16 cellular contexts compared by ENCODE assay signal in the genomic region with DNA sequence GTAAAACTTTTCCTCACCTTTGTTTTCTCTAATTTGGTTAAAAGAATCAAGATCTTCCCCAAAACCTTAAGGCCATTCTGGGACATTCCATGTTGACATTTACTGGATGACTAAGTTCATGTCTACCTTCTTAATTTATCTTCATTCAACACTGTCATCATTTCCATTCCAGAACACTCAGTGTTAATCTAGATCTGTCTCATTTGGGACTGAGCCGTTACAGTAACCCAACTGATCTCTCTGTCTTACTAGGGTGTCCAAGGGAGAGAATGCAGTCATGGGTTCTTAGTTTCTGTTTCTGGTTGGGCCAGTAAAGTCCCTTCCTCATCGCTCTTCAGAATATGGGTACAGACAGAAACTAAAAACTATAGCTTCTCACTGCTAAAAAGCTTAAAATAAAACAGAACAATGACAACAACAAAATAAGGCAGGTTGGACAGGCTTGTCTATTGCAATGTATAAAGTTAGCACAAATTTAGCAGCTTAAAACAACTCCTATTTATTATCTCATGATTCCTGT.
A peak's percentile ranks its signal among the peaks of the same experiment; 100 is the strongest.
DNase-seq lines count a peak whose midpoint lies in the region; ATAC-seq and TF ChIP-seq lines count a peak whose summit lies in the region.
"Had no signal": no experiment of that assay in that cellular context is flagged by ENCODE, and none has a peak within 500 bp of the region (broad histone marks: within the 10 kb centered on the region; RNA-seq: fewer than 3 reads in every experiment).

No MANE protein-coding gene starts in this region.

- intact Hi-C loops in activated CD4-positive, alpha-beta memory T cell treated with anti-CD3 and anti-CD28 coated beads for 36 hours (cut with micrococcal nuclease) = loop anchor here (1.0 kb wide), 1 partner anchor 397 kb away; no protein-coding TSS in a partner anchor

- POLR2A ChIA-PET in activated CD4-positive, alpha-beta memory T cell treated with anti-CD3 and anti-CD28 coated beads for 36 hours (lab: Charles Lee) = no interaction called here

- no peak overlapping the region for H3K27ac Mint-ChIP-seq in activated CD4-positive, alpha-beta memory T cell treated with anti-CD3 and anti-CD28 coated beads for 36 hours
- H3K27ac Mint-ChIP-seq: activated CD4-positive, alpha-beta memory T cell treated with anti-CD3 and anti-CD28 coated beads, Interleukin-2, amount 10 ng/mL, durations not matched to agents 7 days and 5 days; endodermal cell; HFFc6 had no signal

- H3K4me1 Mint-ChIP-seq in activated CD4-positive, alpha-beta memory T cell treated with anti-CD3 and anti-CD28 coated beads for 36 hours (ENCODE audit: low read depth) = peaks cover 1% of the 10 kb centered on the region
- H3K4me1 Mint-ChIP-seq: activated CD4-positive, alpha-beta memory T cell treated with anti-CD3 and anti-CD28 coated beads, Interleukin-2, amount 10 ng/mL, durations not matched to agents 7 days and 5 days; endodermal cell had no signal

- DNase-seq in GM06990 (ENCODE audit: extremely low read depth, insufficient read length) (peak; percentile 44), OCI-M2 (lab: John Stamatoyannopoulos, UW; ENCODE audit: unreplicated experiment) (no peak), ecto neural progenitor cell (ENCODE audit: low spot score) (no peak)
- DNase-seq in activated CD4-positive, alpha-beta memory T cell treated with anti-CD3 and anti-CD28 coated beads for 36 hours = no peak
- DNase-seq in activated CD4-positive, alpha-beta T cell treated with anti-CD3 and anti-CD28 coated beads for 1 hour = no peak
- DNase-seq: activated CD4-positive, alpha-beta memory T cell treated with anti-CD3 and anti-CD28 coated beads, Interleukin-2, amount 10 ng/mL, durations not matched to agents 7 days and 5 days; amniotic stem cell; endodermal cell; HFFc6; hippocampal formation; NCI-H524 treated with DMSO at 0.1 percent for 48 hours; psoas muscle; testis had no signal

- ATAC-seq in GM18909 (IDR thresholded peaks at IDR 0.05; ENCODE audit: poor library complexity, unreplicated experiment) = peak; percentile 78
- ATAC-seq in GM21737 (IDR thresholded peaks at IDR 0.05; ENCODE audit: unreplicated experiment) = peak; percentile 63
- peak; percentile 67 for ATAC-seq in HG03196 (IDR thresholded peaks at IDR 0.05; ENCODE audit: unreplicated experiment)
- ATAC-seq: psoas muscle had no signal

- no peaks in the 10 kb centered on the region for H3K36me3 Mint-ChIP-seq in activated CD4-positive, alpha-beta memory T cell treated with anti-CD3 and anti-CD28 coated beads for 36 hours

- H3K9me3 Mint-ChIP-seq in activated CD4-positive, alpha-beta memory T cell treated with anti-CD3 and anti-CD28 coated beads for 36 hours = no peaks in the 10 kb centered on the region
- H3K9me3 Mint-ChIP-seq: endodermal cell had no signal

- no peak for TF ChIP-seq CTCF in GM06990 (IDR thresholded peaks at IDR 0.05; ENCODE audit: insufficient read depth, low read length, poor library complexity, severe bottlenecking)

- no peaks in the 10 kb centered on the region for H3K27me3 Mint-ChIP-seq in activated CD4-positive, alpha-beta memory T cell treated with anti-CD3 and anti-CD28 coated beads for 36 hours
- H3K27me3 Mint-ChIP-seq: activated CD4-positive, alpha-beta memory T cell treated with anti-CD3 and anti-CD28 coated beads, Interleukin-2, amount 10 ng/mL, durations not matched to agents 7 days and 5 days had no signal

- no peaks in the 10 kb centered on the region for H3K36me3 ChIP-seq in GM06990 (ENCODE audit: control insufficient read depth, insufficient read depth, low read length)

- CTCF ChIA-PET in activated CD4-positive, alpha-beta memory T cell treated with anti-CD3 and anti-CD28 coated beads for 36 hours (lab: Charles Lee) = interaction anchor here (0.5 kb wide), 1 partner anchor 33 kb away, joined by 3 read pairs; no protein-coding TSS in a partner anchor

- no peak overlapping the region for H3K4me3 Mint-ChIP-seq in activated CD4-positive, alpha-beta memory T cell treated with anti-CD3 and anti-CD28 coated beads for 36 hours
- H3K4me3 Mint-ChIP-seq: activated CD4-positive, alpha-beta memory T cell treated with anti-CD3 and anti-CD28 coated beads, Interleukin-2, amount 10 ng/mL, durations not matched to agents 7 days and 5 days; endodermal cell; HFFc6 had no signal

- no peak overlapping the region for H3K4me3 ChIP-seq in GM06990 (replicated peaks; ENCODE audit: low read depth, low read length)
- H3K4me3 ChIP-seq: psoas muscle, testis had no signal

- no peaks in the 10 kb centered on the region for H3K27me3 ChIP-seq in GM06990 (replicated peaks; ENCODE audit: control insufficient read depth, insufficient read depth, low read length)
- H3K27me3 ChIP-seq: testis had no signal
